Comparison of ENCODE assay signal across 7 cellular contexts in the genomic region with DNA sequence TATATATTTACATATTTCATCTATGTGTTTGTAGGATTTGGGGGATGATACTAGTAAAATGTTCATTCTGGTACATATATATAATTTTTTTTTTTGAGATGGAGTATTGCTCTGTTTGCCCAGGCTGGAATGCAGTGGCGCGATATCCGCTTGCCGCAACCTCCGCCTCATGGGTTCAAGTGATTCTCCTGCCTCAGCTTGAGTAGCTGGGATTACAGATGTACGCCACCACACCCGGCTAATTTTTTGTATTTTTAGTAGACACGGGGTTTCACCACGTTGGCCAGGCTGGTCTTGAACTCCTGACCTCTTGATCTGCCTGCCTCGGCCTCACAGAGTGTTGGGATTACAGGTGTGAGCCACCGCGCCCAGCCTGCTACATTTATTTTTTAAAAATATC. TPM values are rescaled to one million over a fixed set of nuclear protein-coding genes. Genes with fewer than 3 reads are reported as not detected.
DNase-seq lines count a peak whose midpoint lies in the region; ATAC-seq and TF ChIP-seq lines count a peak whose summit lies in the region.
"Not testable (repeated sequence)": the region's sequence is repeated elsewhere in the genome, so short reads cannot be mapped to it uniquely, and the experiment has no call there.

No MANE protein-coding gene starts in this region.

- H3K4me3 Mint-ChIP-seq in CD4-positive, alpha-beta T cell; T-helper 17 cell; dendritic cell treated with granulocyte-macrophage colony-stimulating factor and Interleukin-4, amounts not matched to agents 40 ng/mL and 50 ng/mL, for 4 days; osteocyte (ENCODE audit: unreplicated experiment); stimulated activated memory B cell treated with anti-CD40 and anti-IgM and Interleukin-4, amounts not matched to agents 10 μg/mL and 1 μg/mL and 100 μg/mL, for 72 hours: not testable (repeated sequence)
- peak overlapping the region in 1 of 10 donors; percentile 31 for H3K4me3 Mint-ChIP-seq in naive thymus-derived CD8-positive, alpha-beta T cell

- intact Hi-C loops in CD4-positive, alpha-beta T cell (cut with DNase I, micrococcal nuclease); dendritic cell treated with granulocyte-macrophage colony-stimulating factor and Interleukin-4, amounts not matched to agents 40 ng/mL and 50 ng/mL, for 4 days (cut with micrococcal nuclease); left lung (cut with DNase I): not testable (repeated sequence)

- not testable (repeated sequence) for H3K27ac ChIP-seq in CD4-positive, alpha-beta T cell (ENCODE audit: low read depth, low read length)
- H3K27ac ChIP-seq in left lung: peak overlapping the region in 1 of 2 donors; percentile 71

- H3K36me3 Mint-ChIP-seq in CD4-positive, alpha-beta T cell (ENCODE audit: low read depth): peaks cover 13% of the 10 kb centered on the region
- H3K36me3 Mint-ChIP-seq in T-helper 17 cell (ENCODE audit: low read depth); osteocyte (ENCODE audit: unreplicated experiment); stimulated activated memory B cell treated with anti-CD40 and anti-IgM and Interleukin-4, amounts not matched to agents 10 μg/mL and 1 μg/mL and 100 μg/mL, for 72 hours: not testable (repeated sequence)
- peaks cover 12% of the 10 kb centered on the region for H3K36me3 Mint-ChIP-seq in dendritic cell treated with granulocyte-macrophage colony-stimulating factor and Interleukin-4, amounts not matched to agents 40 ng/mL and 50 ng/mL, for 4 days (ENCODE audit: low read depth)
- H3K36me3 Mint-ChIP-seq in naive thymus-derived CD8-positive, alpha-beta T cell: peaks cover 0 to 13% (median 0%) of the 10 kb centered on the region in 3 donors

- TF ChIP-seq CTCF in CD4-positive, alpha-beta T cell (IDR thresholded peaks at IDR 0.05); left lung (IDR thresholded peaks at IDR 0.05); osteocyte (IDR thresholded peaks at IDR 0.05): not testable (repeated sequence)

- H3K27me3 ChIP-seq in CD4-positive, alpha-beta T cell (ENCODE audit: control insufficient read depth, insufficient read depth, low read length); left lung: not testable (repeated sequence)

- H3K4me1 ChIP-seq in left lung: peaks cover 26 to 71% of the 10 kb centered on the region in 2 donors

- not testable (repeated sequence) for DNase-seq in CD4-positive, alpha-beta T cell; T-helper 17 cell; left lung; naive thymus-derived CD8-positive, alpha-beta T cell; osteocyte (ENCODE audit: extremely low spot score, unreplicated experiment)

- peaks cover 83% of the 10 kb centered on the region for H3K4me1 Mint-ChIP-seq in CD4-positive, alpha-beta T cell (ENCODE audit: low read depth)
- peaks cover 61% of the 10 kb centered on the region for H3K4me1 Mint-ChIP-seq in T-helper 17 cell
- peaks cover 55% of the 10 kb centered on the region for H3K4me1 Mint-ChIP-seq in dendritic cell treated with granulocyte-macrophage colony-stimulating factor and Interleukin-4, amounts not matched to agents 40 ng/mL and 50 ng/mL, for 4 days (ENCODE audit: low read depth)
- peaks cover 46 to 89% (median 72%) of the 10 kb centered on the region in 4 donors for H3K4me1 Mint-ChIP-seq in naive thymus-derived CD8-positive, alpha-beta T cell
- peaks cover 52% of the 10 kb centered on the region for H3K4me1 Mint-ChIP-seq in osteocyte (ENCODE audit: unreplicated experiment)
- H3K4me1 Mint-ChIP-seq in stimulated activated memory B cell treated with anti-CD40 and anti-IgM and Interleukin-4, amounts not matched to agents 10 μg/mL and 1 μg/mL and 100 μg/mL, for 72 hours: peaks cover 70% of the 10 kb centered on the region

- POLR2A ChIA-PET in CD4-positive, alpha-beta T cell (lab: Charles Lee); naive thymus-derived CD8-positive, alpha-beta T cell (lab: Charles Lee): not testable (repeated sequence)

- H3K27me3 Mint-ChIP-seq in CD4-positive, alpha-beta T cell; T-helper 17 cell; dendritic cell treated with granulocyte-macrophage colony-stimulating factor and Interleukin-4, amounts not matched to agents 40 ng/mL and 50 ng/mL, for 4 days; naive thymus-derived CD8-positive, alpha-beta T cell; osteocyte (ENCODE audit: unreplicated experiment); stimulated activated memory B cell treated with anti-CD40 and anti-IgM and Interleukin-4, amounts not matched to agents 10 μg/mL and 1 μg/mL and 100 μg/mL, for 72 hours: not testable (repeated sequence)

- not testable (repeated sequence) for H3K9me3 ChIP-seq in CD4-positive, alpha-beta T cell (ENCODE audit: control insufficient read depth, low read length); T-helper 17 cell (ENCODE audit: control insufficient read depth, low read length, poor library complexity, severe bottlenecking); left lung

- H3K36me3 ChIP-seq in left lung: peaks cover 0 to 11% of the 10 kb centered on the region in 2 donors

- CTCF ChIA-PET in CD4-positive, alpha-beta T cell (lab: Charles Lee): not testable (repeated sequence)

- H3K27ac Mint-ChIP-seq in CD4-positive, alpha-beta T cell: peak overlapping the region; percentile 69
- H3K27ac Mint-ChIP-seq in T-helper 17 cell (peak overlapping the region; percentile 70), osteocyte (ENCODE audit: unreplicated experiment) (peak overlapping the region; percentile 4)
- peak overlapping the region; percentile 9 for H3K27ac Mint-ChIP-seq in dendritic cell treated with granulocyte-macrophage colony-stimulating factor and Interleukin-4, amounts not matched to agents 40 ng/mL and 50 ng/mL, for 4 days
- H3K27ac Mint-ChIP-seq in naive thymus-derived CD8-positive, alpha-beta T cell: peak overlapping the region in 7 of 10 donors; percentile 63 to 88 (median 84)
- H3K27ac Mint-ChIP-seq in stimulated activated memory B cell treated with anti-CD40 and anti-IgM and Interleukin-4, amounts not matched to agents 10 μg/mL and 1 μg/mL and 100 μg/mL, for 72 hours: peak overlapping the region; percentile 36

- ATAC-seq in CD4-positive, alpha-beta T cell (ENCODE audit: poor library complexity); T-helper 17 cell; naive thymus-derived CD8-positive, alpha-beta T cell; stimulated activated memory B cell treated with anti-CD40 and anti-IgM and Interleukin-4, amounts not matched to agents 10 μg/mL and 1 μg/mL and 100 μg/mL, for 72 hours: not testable (repeated sequence)
- ATAC-seq in left lung: peak; percentile 54

- not testable (repeated sequence) for H3K9me3 Mint-ChIP-seq in CD4-positive, alpha-beta T cell; dendritic cell treated with granulocyte-macrophage colony-stimulating factor and Interleukin-4, amounts not matched to agents 40 ng/mL and 50 ng/mL, for 4 days; naive thymus-derived CD8-positive, alpha-beta T cell; osteocyte (ENCODE audit: unreplicated experiment); stimulated activated memory B cell treated with anti-CD40 and anti-IgM and Interleukin-4, amounts not matched to agents 10 μg/mL and 1 μg/mL and 100 μg/mL, for 72 hours

- not testable (repeated sequence) for H3K4me3 ChIP-seq in left lung

RNA-seq across cellular contexts. Expression of a gene that starts 55.6 kb away (rescaled TPM):
- total RNA-seq in CD4-positive, alpha-beta T cell: 10 to 100 TPM; 28.4 to 30.0 TPM
- total RNA-seq in T-helper 17 cell: 10 to 100 TPM; 34.8 to 39.8 TPM
- 10 to 100 TPM; 22.3 to 25.2 TPM for total RNA-seq in left lung
- 10 to 100 TPM; 47.4 to 48.6 TPM for total RNA-seq in naive thymus-derived CD8-positive, alpha-beta T cell
- 1 to 10 TPM; 1.5 to 4.3 (median 1.7) TPM for polyA plus RNA-seq in naive thymus-derived CD8-positive, alpha-beta T cell
- total RNA-seq in osteocyte: 35.3 and 36.5 TPM in 2 replicates

Comparison
In these comparisons a context has a peak if more than half of its experiments do, and no peak if none do; other contexts are left out.
1. H3K27ac Mint-ChIP-seq: peak in every context shown above with its lines; median percentile 84 in naive thymus-derived CD8-positive, alpha-beta T cell; 70 in T-helper 17 cell; 69 in CD4-positive, alpha-beta T cell; 36 in stimulated activated memory B cell treated with anti-CD40 and anti-IgM and Interleukin-4, amounts not matched to agents 10 μg/mL and 1 μg/mL and 100 μg/mL, for 72 hours; 9 in dendritic cell treated with granulocyte-macrophage colony-stimulating factor and Interleukin-4, amounts not matched to agents 40 ng/mL and 50 ng/mL, for 4 days; 4 in osteocyte.